Comparison of ENCODE assay signal across 19 cellular contexts in the genomic region with DNA sequence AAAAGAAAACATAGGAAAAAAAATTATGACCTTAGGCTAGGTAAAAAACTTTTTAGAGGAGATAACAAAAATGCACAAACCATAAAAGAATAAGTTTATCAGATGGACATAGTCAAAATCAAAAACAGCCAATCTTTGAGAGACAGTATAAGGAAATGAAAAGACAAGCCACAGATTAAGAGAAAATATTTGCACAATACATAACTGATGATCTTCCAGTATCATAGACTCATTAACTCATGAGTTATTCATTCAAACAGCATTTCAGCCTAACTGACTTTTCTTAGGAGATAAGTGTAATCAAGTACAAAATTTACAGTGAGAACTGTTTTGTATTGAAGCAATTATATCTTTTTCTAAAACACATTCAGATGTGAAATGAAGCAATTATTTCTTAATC.
DNase-seq lines count a peak whose midpoint lies in the region; ATAC-seq, FAIRE-seq and TF ChIP-seq lines count a peak whose summit lies in the region.
"Had no signal": no experiment of that assay in that cellular context is flagged by ENCODE, and none has a peak within 500 bp of the region (broad histone marks: within the 10 kb centered on the region; RNA-seq: fewer than 3 reads in every experiment).

No MANE protein-coding gene starts in this region.

- H3K4me1 Mint-ChIP-seq in type B pancreatic cell (ENCODE audit: unreplicated experiment) = no peaks in the 10 kb centered on the region
- H3K4me1 Mint-ChIP-seq: CD4-positive, alpha-beta memory T cell had no signal

- no peak overlapping the region for H3K27ac Mint-ChIP-seq in type B pancreatic cell
- H3K27ac Mint-ChIP-seq: CD4-positive, alpha-beta memory T cell had no signal

- DNase-seq in type B pancreatic cell (ENCODE audit: extremely low spot score, unreplicated experiment) = no peak
- DNase-seq: C1 segment of cervical spinal cord; Calu3; CD4-positive, alpha-beta memory T cell; COR-L47; DMS53; DMS79 treated with DMSO at 0.1 percent for 48 hours; GF-D8; GM23248; H7; HCEC 1CT had no signal

- H3K9me3 Mint-ChIP-seq in type B pancreatic cell = no peaks in the 10 kb centered on the region
- H3K9me3 Mint-ChIP-seq: CD4-positive, alpha-beta memory T cell had no signal

- ATAC-seq in GM19467 (IDR thresholded peaks at IDR 0.05; ENCODE audit: unreplicated experiment) = peak; percentile 46
- peak; percentile 56 for ATAC-seq in HG03097 (IDR thresholded peaks at IDR 0.05; ENCODE audit: low FRiP score, unreplicated experiment)
- ATAC-seq in GM19023 (IDR thresholded peaks at IDR 0.05; ENCODE audit: unreplicated experiment) = no peak
- ATAC-seq in GM19397 (IDR thresholded peaks at IDR 0.05; ENCODE audit: unreplicated experiment) = no peak

- H3K36me3 Mint-ChIP-seq in type B pancreatic cell = no peaks in the 10 kb centered on the region
- H3K36me3 Mint-ChIP-seq: CD4-positive, alpha-beta memory T cell had no signal

- FAIRE-seq in TTC549 (lab: Jason Lieb, UNC) = peak; percentile 22
- FAIRE-seq: GM12891, GM18507, H1 had no signal

- H3K4me3 Mint-ChIP-seq in type B pancreatic cell = no peak overlapping the region
- H3K4me3 Mint-ChIP-seq: CD4-positive, alpha-beta memory T cell had no signal

- H3K27me3 Mint-ChIP-seq in type B pancreatic cell = no peaks in the 10 kb centered on the region

- no peak for TF ChIP-seq CTCF in type B pancreatic cell (conservative IDR thresholded peaks at IDR 0.05)

Comparison
In these comparisons a context has a peak if more than half of its experiments do, and no peak if none do; other contexts are left out.
1. ATAC-seq: peak in GM19467 (single experiment) and HG03097 (single experiment); none in GM19023 (single experiment) and GM19397 (single experiment).